Comparison of ENCODE assay signal across 19 cellular contexts in the genomic region with DNA sequence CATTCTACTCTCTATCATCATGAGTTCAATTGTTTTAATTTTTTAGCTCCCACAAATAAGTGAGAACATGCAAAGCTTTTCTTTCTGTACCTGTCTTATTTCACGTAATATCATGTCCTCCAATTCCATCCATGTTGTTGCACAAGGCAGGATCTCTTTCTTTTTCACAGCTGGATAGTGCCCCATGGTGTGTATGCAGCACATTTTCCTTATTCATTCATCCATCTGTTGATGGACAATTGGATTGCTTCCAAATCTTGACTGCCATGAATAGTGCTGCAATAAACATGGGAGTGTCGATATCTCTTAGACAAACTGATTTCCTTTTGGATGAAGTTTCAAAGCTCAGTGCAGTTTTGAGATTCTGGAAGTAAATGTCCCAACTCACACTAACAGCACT.
"Had no signal": no experiment of that assay in that cellular context is flagged by ENCODE, and none has a peak within 500 bp of the region (broad histone marks: within the 10 kb centered on the region; RNA-seq: fewer than 3 reads in every experiment).

No MANE protein-coding gene starts in this region.

- H3K27ac ChIP-seq: breast epithelium, esophagus squamous epithelium, foreskin keratinocyte, left lung, prostate gland, right lobe of liver, transverse colon had no signal

- H3K4me3 ChIP-seq: breast epithelium, esophagus squamous epithelium, left lung, prostate gland, right lobe of liver, transverse colon had no signal

- DNase-seq: activated CD4-positive, alpha-beta memory T cell treated with anti-CD3 and anti-CD28 coated beads, Interleukin-2, amount 10 ng/mL, durations not matched to agents 7 days and 5 days; activated CD4-positive, CD25-positive, alpha-beta regulatory T cell treated with anti-CD3 and anti-CD28 coated beads, Interleukin-2, amount 50 U/mL, for 72 hours; activated CD8-positive, alpha-beta memory T cell treated with anti-CD3 and anti-CD28 coated beads, Interleukin-2, amount 50 U/mL, for 4 hours; activated naive CD8-positive, alpha-beta T cell treated with anti-CD3 and anti-CD28 coated beads, Interleukin-2, amount 10 ng/mL, durations not matched to agents 7 days and 5 days; activated T-cell treated with anti-CD3 and anti-CD28 coated beads, Interleukin-2, amount 50 U/mL, for 72 hours; aorta; esophagus squamous epithelium; foreskin keratinocyte; occipital lobe; right lobe of liver; stimulated activated CD4-positive, alpha-beta T cell treated with anti-CD3 and anti-CD28 coated beads, Interleukin-2, amount 100 ng/mL, for 24 hours; stimulated activated naive B cell treated with anti-CD40 and anti-IgM and Interleukin-4, amounts not matched to agents 10 μg/mL and 1 μg/mL and 100 μg/mL, for 72 hours; T-helper 9 cell; transverse colon had no signal

- H3K9me3 ChIP-seq: breast epithelium, esophagus squamous epithelium, left lung, prostate gland, right lobe of liver, transverse colon had no signal

- H3K36me3 ChIP-seq: breast epithelium, esophagus squamous epithelium, left lung, prostate gland, right lobe of liver, transverse colon had no signal

- H3K4me1 ChIP-seq: breast epithelium, esophagus squamous epithelium, foreskin keratinocyte, left lung, prostate gland, right lobe of liver had no signal

- H3K4me3 Mint-ChIP-seq: activated CD4-positive, alpha-beta memory T cell treated with anti-CD3 and anti-CD28 coated beads, Interleukin-2, amount 10 ng/mL, durations not matched to agents 7 days and 5 days; activated naive CD8-positive, alpha-beta T cell treated with anti-CD3 and anti-CD28 coated beads, Interleukin-2, amount 10 ng/mL, durations not matched to agents 7 days and 5 days; activated T-cell treated with anti-CD3 and anti-CD28 coated beads, Interleukin-2, amount 50 U/mL, for 72 hours; memory B cell; nephron; stimulated activated naive B cell treated with anti-CD40 and anti-IgM and Interleukin-4, amounts not matched to agents 10 μg/mL and 1 μg/mL and 100 μg/mL, for 72 hours had no signal

- H3K36me3 Mint-ChIP-seq: activated naive CD8-positive, alpha-beta T cell treated with anti-CD3 and anti-CD28 coated beads, Interleukin-2, amount 10 ng/mL, durations not matched to agents 7 days and 5 days; memory B cell; stimulated activated naive B cell treated with anti-CD40 and anti-IgM and Interleukin-4, amounts not matched to agents 10 μg/mL and 1 μg/mL and 100 μg/mL, for 72 hours had no signal

- H3K27ac Mint-ChIP-seq: activated CD4-positive, alpha-beta memory T cell treated with anti-CD3 and anti-CD28 coated beads, Interleukin-2, amount 10 ng/mL, durations not matched to agents 7 days and 5 days; activated naive CD8-positive, alpha-beta T cell treated with anti-CD3 and anti-CD28 coated beads, Interleukin-2, amount 10 ng/mL, durations not matched to agents 7 days and 5 days; activated T-cell treated with anti-CD3 and anti-CD28 coated beads, Interleukin-2, amount 50 U/mL, for 72 hours; memory B cell; nephron; stimulated activated naive B cell treated with anti-CD40 and anti-IgM and Interleukin-4, amounts not matched to agents 10 μg/mL and 1 μg/mL and 100 μg/mL, for 72 hours had no signal

- H3K9me3 Mint-ChIP-seq: activated CD4-positive, alpha-beta memory T cell treated with anti-CD3 and anti-CD28 coated beads, Interleukin-2, amount 10 ng/mL, durations not matched to agents 7 days and 5 days; activated naive CD8-positive, alpha-beta T cell treated with anti-CD3 and anti-CD28 coated beads, Interleukin-2, amount 10 ng/mL, durations not matched to agents 7 days and 5 days; activated T-cell treated with anti-CD3 and anti-CD28 coated beads, Interleukin-2, amount 50 U/mL, for 72 hours; memory B cell; stimulated activated naive B cell treated with anti-CD40 and anti-IgM and Interleukin-4, amounts not matched to agents 10 μg/mL and 1 μg/mL and 100 μg/mL, for 72 hours had no signal

- H3K27me3 Mint-ChIP-seq: activated CD4-positive, alpha-beta memory T cell treated with anti-CD3 and anti-CD28 coated beads, Interleukin-2, amount 10 ng/mL, durations not matched to agents 7 days and 5 days; activated naive CD8-positive, alpha-beta T cell treated with anti-CD3 and anti-CD28 coated beads, Interleukin-2, amount 10 ng/mL, durations not matched to agents 7 days and 5 days had no signal

- H3K4me1 Mint-ChIP-seq: activated CD4-positive, alpha-beta memory T cell treated with anti-CD3 and anti-CD28 coated beads, Interleukin-2, amount 10 ng/mL, durations not matched to agents 7 days and 5 days; activated naive CD8-positive, alpha-beta T cell treated with anti-CD3 and anti-CD28 coated beads, Interleukin-2, amount 10 ng/mL, durations not matched to agents 7 days and 5 days; memory B cell; stimulated activated naive B cell treated with anti-CD40 and anti-IgM and Interleukin-4, amounts not matched to agents 10 μg/mL and 1 μg/mL and 100 μg/mL, for 72 hours had no signal

- H3K27me3 ChIP-seq: breast epithelium, foreskin keratinocyte, right lobe of liver, transverse colon had no signal

- ATAC-seq: activated T-cell treated with anti-CD3 and anti-CD28 coated beads, Interleukin-2, amount 50 U/mL, for 72 hours; foreskin keratinocyte; left lung; right lobe of liver; stimulated activated naive B cell treated with anti-CD40 and anti-IgM and Interleukin-4, amounts not matched to agents 10 μg/mL and 1 μg/mL and 100 μg/mL, for 72 hours had no signal
